In the genomic region with DNA sequence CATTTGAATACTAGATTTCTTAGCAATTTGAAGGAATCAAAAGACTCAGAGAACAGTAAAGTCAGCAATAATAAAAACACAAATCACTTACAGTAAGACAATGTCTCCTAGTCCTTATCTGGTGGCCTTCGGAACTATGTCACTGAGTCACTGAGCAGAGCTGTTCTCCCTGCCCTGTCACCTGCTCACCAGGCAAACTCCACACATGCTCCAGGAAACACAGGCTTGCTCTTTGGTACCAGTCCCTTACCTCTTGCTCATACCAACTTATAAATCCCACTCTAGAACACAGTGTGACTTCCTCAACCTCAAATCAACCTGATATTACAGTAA, we compare ENCODE assay signal across 23 cellular contexts.
DNase-seq lines count a peak whose midpoint lies in the region; ATAC-seq, FAIRE-seq and TF ChIP-seq lines count a peak whose summit lies in the region.
"Had no signal": no experiment of that assay in that cellular context is flagged by ENCODE, and none has a peak within 500 bp of the region (broad histone marks: within the 10 kb centered on the region; RNA-seq: fewer than 3 reads in every experiment).

No MANE protein-coding gene starts in this region.

- CTCF ChIA-PET in Calu3 (lab: Charles Lee), result interaction anchor here (0.7 kb wide), 1 partner anchor 466 kb away, joined by 3 read pairs; no protein-coding TSS in a partner anchor

- no TSS peak for BruUV-seq in Calu3 (replicated peaks; lab: Mats Ljungman, UMichigan)

- intact Hi-C loops in Calu3 (cut with micrococcal nuclease; ENCODE audit: unreplicated experiment) (no loop called here), psoas muscle (cut with DNase I) (no loop called here)

- peaks cover 36% of the 10 kb centered on the region for H3K4me1 Mint-ChIP-seq in Calu3 (ENCODE audit: low read depth, unreplicated experiment)
- H3K4me1 Mint-ChIP-seq: GM23338 had no signal

- H3K27me3 ChIP-seq in Peyer's patch (no peaks in the 10 kb centered on the region), psoas muscle (ENCODE audit: insufficient read depth in 3 of 3, low read length in 2 of 3) (no peaks in the 10 kb centered on the region), Karpas-422 (ENCODE audit: low read length) (no peaks in the 10 kb centered on the region)

- no peaks in the 10 kb centered on the region for H3K9me3 Mint-ChIP-seq in Calu3 (ENCODE audit: low read depth, unreplicated experiment)
- H3K9me3 Mint-ChIP-seq: GM23338, immature natural killer cell had no signal

- H2AFZ ChIP-seq in Karpas-422 (ENCODE audit: low read length), result no peak overlapping the region
- H2AFZ ChIP-seq: GM23338, parathyroid adenoma had no signal

- no peak overlapping the region for H3K4me3 Mint-ChIP-seq in Calu3 (ENCODE audit: low read depth, unreplicated experiment)
- H3K4me3 Mint-ChIP-seq: GM23338, immature natural killer cell had no signal

- peak; percentile 64 for FAIRE-seq in islet of Langerhans (lab: Jason Lieb, UNC)
- FAIRE-seq: colon, GM12892 had no signal

- H3K27ac Mint-ChIP-seq in Calu3 (ENCODE audit: unreplicated experiment), result peak overlapping the region; percentile 71
- H3K27ac Mint-ChIP-seq: GM23338 had no signal

- 0 out of 2 replicates have a peak, but pooled peaks cover 3% of the 10 kb centered on the region for H4K20me1 ChIP-seq in Karpas-422 (ENCODE audit: insufficient read depth, low read depth, low read length)

- H3K36me3 ChIP-seq in Peyer's patch (peaks cover 0 to 9% (median 0%) of the 10 kb centered on the region in 3 donors), psoas muscle (ENCODE audit: insufficient read depth in 1 of 2, low read depth in 1 of 2) (no peaks in the 10 kb centered on the region), Karpas-422 (ENCODE audit: insufficient read depth, low read length) (no peaks in the 10 kb centered on the region)
- H3K36me3 ChIP-seq: WERI-Rb-1 had no signal

- H3K4me1 ChIP-seq in Peyer's patch (peaks cover 0 to 17% (median 0%) of the 10 kb centered on the region in 4 donors), psoas muscle (peaks cover 15% of the 10 kb centered on the region), Karpas-422 (ENCODE audit: low read length) (peaks cover 3% of the 10 kb centered on the region; the same call in 1 of the 2 replicates)

- peak in 1 of 2 donors; percentile 15 for TF ChIP-seq POLR2A in Peyer's patch (IDR thresholded peaks at IDR 0.05)

- no peaks in the 10 kb centered on the region for H3K9me2 ChIP-seq in Karpas-422 (replicated peaks; ENCODE audit: insufficient read depth, low read length)

- no peak overlapping the region for H3K4me3 ChIP-seq in Peyer's patch
- H3K4me3 ChIP-seq in psoas muscle, result no peak overlapping the region
- no peak overlapping the region for H3K4me3 ChIP-seq in Karpas-422 (ENCODE audit: low read length)
- H3K4me3 ChIP-seq: GM23338 had no signal

- H3K27ac ChIP-seq in Peyer's patch (peak overlapping the region in 3 of 4 donors; percentile 64 to 81 (median 68)), psoas muscle (peak overlapping the region; percentile 56), Karpas-422 (ENCODE audit: low read length) (no peak overlapping the region)
- H3K27ac ChIP-seq: epithelial cell of prostate, KMS-11, parathyroid adenoma, WERI-Rb-1 had no signal

- H3K79me2 ChIP-seq in Karpas-422 (ENCODE audit: low read length), result peaks cover 5% of the 10 kb centered on the region; the same call in 1 of the 2 replicates

- no peak overlapping the region for H3K9ac ChIP-seq in Karpas-422 (ENCODE audit: low read length)
- H3K9ac ChIP-seq: KMS-11, parathyroid adenoma had no signal

- peak; percentile 86 to 97 (median 96) for ATAC-seq in psoas muscle
- ATAC-seq in HG03565 (IDR thresholded peaks at IDR 0.05; ENCODE audit: unreplicated experiment), result no peak
- no peak for ATAC-seq in GM18867 (IDR thresholded peaks at IDR 0.05; ENCODE audit: unreplicated experiment)
- ATAC-seq: GM23338 had no signal

- H3K27me3 Mint-ChIP-seq in Calu3 (ENCODE audit: unreplicated experiment), result no peaks in the 10 kb centered on the region

- H3K9me3 ChIP-seq in Peyer's patch, result no peaks in the 10 kb centered on the region
- H3K9me3 ChIP-seq in psoas muscle, result no peaks in the 10 kb centered on the region
- H3K9me3 ChIP-seq in Karpas-422 (ENCODE audit: low read length), result no peaks in the 10 kb centered on the region

- WGBS in psoas muscle, 3 donors, result 42 to 96% (median 66%) methylated on average over 1 of the region's 1 CpG

- TF ChIP-seq CTCF in Calu3 (IDR thresholded peaks at IDR 0.05; ENCODE audit: unreplicated experiment) (no peak), Peyer's patch (IDR thresholded peaks at IDR 0.05) (no peak), psoas muscle (IDR thresholded peaks at IDR 0.05) (no peak)

- DNase-seq in Calu3 (peak; percentile 48), Peyer's patch (peak in 2 of 3 donors; percentile 68 to 82), psoas muscle (no peak), Karpas-422 (no peak), A172 (ENCODE audit: low spot score) (no peak)
- DNase-seq: activated CD8-positive, alpha-beta memory T cell treated with anti-CD3 and anti-CD28 coated beads for 24 hours; activated effector memory CD4-positive, alpha-beta T cell treated with Interleukin-2 at 50 U/mL for 16 hours; anterior cingulate cortex; GDM1; immature natural killer cell; NCI-H1105; NCI-H2171; NCI-H82; WERI-Rb-1 had no signal

- peaks cover 6% of the 10 kb centered on the region for H3K36me3 Mint-ChIP-seq in Calu3 (ENCODE audit: insufficient read depth, unreplicated experiment)

- H3K4me2 ChIP-seq in Karpas-422 (ENCODE audit: low read depth, low read length, poor library complexity, severe bottlenecking), result no peak overlapping the region
- H3K4me2 ChIP-seq: GM23338, KMS-11 had no signal

Comparison
In these comparisons a context has a peak if more than half of its experiments do, and no peak if none do; other contexts are left out.
1. DNase-seq: peak in Calu3 (single experiment) and Peyer's patch (2 of 3); none in psoas muscle (0 of 2), Karpas-422 (single experiment) and A172 (single experiment).
2. ATAC-seq: peak in psoas muscle (4 of 4); none in HG03565 (single experiment) and GM18867 (single experiment).